ENCODE assay signal across 14 cellular contexts in the genomic region with DNA sequence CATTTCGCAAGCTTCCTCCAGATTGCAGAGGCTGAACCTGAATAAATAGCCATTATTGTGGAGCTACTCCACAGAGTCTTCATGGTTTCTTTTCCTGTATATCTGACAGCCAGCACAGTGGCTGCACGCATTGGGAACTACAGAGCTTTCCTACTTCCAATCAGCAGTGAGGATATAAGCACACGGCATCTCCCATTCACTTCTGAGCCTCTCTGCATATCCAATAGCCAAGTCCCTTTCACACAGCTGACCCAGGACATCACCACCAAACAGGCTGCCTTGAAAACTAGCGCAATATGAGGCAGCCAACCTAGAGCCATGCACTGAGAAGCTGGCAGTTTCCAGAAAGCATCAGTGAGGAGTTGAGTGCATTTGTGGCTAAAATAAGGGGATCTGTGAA. TPM values are rescaled to one million over a fixed set of nuclear protein-coding genes. Genes with fewer than 3 reads are reported as not detected.
A peak's percentile ranks its signal among the peaks of the same experiment; 100 is the strongest.
DNase-seq lines count a peak whose midpoint lies in the region; ATAC-seq lines count a peak whose summit lies in the region.
"Had no signal": no experiment of that assay in that cellular context is flagged by ENCODE, and none has a peak within 500 bp of the region (broad histone marks: within the 10 kb centered on the region; RNA-seq: fewer than 3 reads in every experiment).

No MANE protein-coding gene starts in this region.

- peak in 1 of 61 donors; percentile 42 for DNase-seq in caudate nucleus (lab: John Stamatoyannopoulos, UW)
- DNase-seq in globus pallidus (ENCODE audit: low spot score): peak; percentile 75
- peak in 5 of 49 donors; percentile 21 to 70 (median 32) for DNase-seq in substantia nigra (lab: John Stamatoyannopoulos, UW)
- no peak for DNase-seq in mesenteric fat pad (ENCODE audit: low spot score)
- no peak for DNase-seq in SW 1271 (lab: John Stamatoyannopoulos, UW)
- DNase-seq: CD8-positive, alpha-beta T cell; COR-L47; DND-41; GDM1; GOT3; IMR-90 had no signal

- H3K27ac ChIP-seq in caudate nucleus (ENCODE audit: low read depth, low read length) (peak overlapping the region; percentile 97), substantia nigra (ENCODE audit: low read depth, low read length, poor library complexity, severe bottlenecking) (peak overlapping the region; percentile 81)
- H3K27ac ChIP-seq: A549 had no signal

- no peak for ATAC-seq in GM21529 (IDR thresholded peaks at IDR 0.05; ENCODE audit: unreplicated experiment)
- ATAC-seq: A549; CD8-positive, alpha-beta T cell had no signal

RNA-seq across cellular contexts. Expression of a gene that starts 11.6 kb away (rescaled TPM):
- total RNA-seq in mesenteric fat pad: 3.9 TPM
- total RNA-seq: CD8-positive, alpha-beta T cell; HT-29 had no signal
